11 cellular contexts compared by ENCODE assay signal in the genomic region with DNA sequence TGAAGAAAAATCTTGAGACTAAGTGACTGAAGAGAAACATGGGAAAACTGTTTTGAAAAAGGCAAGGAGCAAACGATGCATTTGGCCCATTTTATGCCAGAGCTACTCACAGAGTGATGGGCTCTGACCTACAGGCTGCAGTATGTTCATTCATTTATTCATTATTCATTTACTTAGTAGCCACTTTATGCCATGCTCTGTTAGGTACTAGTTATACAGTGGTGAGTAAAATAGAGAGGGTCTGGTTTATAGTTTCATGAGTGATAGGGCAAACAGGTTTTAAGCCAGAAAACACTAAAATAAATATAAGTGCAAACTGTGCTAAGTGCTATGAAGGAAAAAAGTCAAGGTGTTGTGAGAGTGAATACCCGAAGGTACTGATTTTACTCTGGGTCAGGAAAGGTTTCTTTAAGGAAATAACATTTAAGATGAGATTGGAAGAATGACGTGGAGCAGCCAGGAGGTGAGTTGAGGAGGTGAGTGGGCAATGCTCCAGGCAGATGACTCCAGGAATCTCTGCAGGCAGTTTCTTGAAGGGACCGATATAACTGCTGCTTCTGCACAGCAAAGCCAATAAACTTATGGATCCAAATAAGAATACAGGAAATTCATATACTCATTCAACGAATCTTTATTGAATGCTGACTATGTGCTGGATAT. TPM values are rescaled to one million over a fixed set of nuclear protein-coding genes. Genes with fewer than 3 reads are reported as not detected.
A peak's percentile ranks its signal among the peaks of the same experiment; 100 is the strongest.
DNase-seq lines count a peak whose midpoint lies in the region; ATAC-seq, FAIRE-seq and TF ChIP-seq lines count a peak whose summit lies in the region.
"Had no signal": no experiment of that assay in that cellular context is flagged by ENCODE, and none has a peak within 500 bp of the region (broad histone marks: within the 10 kb centered on the region; RNA-seq: fewer than 3 reads in every experiment).

No MANE protein-coding gene starts in this region.

- POLR2A ChIA-PET in Caco-2 (lab: Charles Lee): no interaction called here

- no peaks in the 10 kb centered on the region for H3K27me3 Mint-ChIP-seq in Caco-2 (ENCODE audit: insufficient read depth, unreplicated experiment)
- H3K27me3 Mint-ChIP-seq in central memory CD8-positive, alpha-beta T cell: no peaks in the 10 kb centered on the region

- TF ChIP-seq CTCF in Caco-2 (IDR thresholded peaks at IDR 0.05; ENCODE audit: insufficient read depth in 1 of 2, low read depth in 1 of 2, low read length in 1 of 2, severe bottlenecking in 1 of 2, unreplicated experiment in 1 of 2) (no peak), pancreas (IDR thresholded peaks at IDR 0.05) (no peak)

- CTCF ChIA-PET in Caco-2 (lab: Charles Lee): interaction anchor here (1.2 kb wide), 1 partner anchor 49 kb away, joined by 5 read pairs; no protein-coding TSS in a partner anchor

- FAIRE-seq in GM12891 (lab: Jason Lieb, UNC): no peak
- no peak for FAIRE-seq in pancreas (lab: Jason Lieb, UNC)
- FAIRE-seq: astrocyte had no signal

- H3K27me3 ChIP-seq in Caco-2 (replicated peaks; ENCODE audit: control insufficient read depth, insufficient read depth, low read length): no peaks in the 10 kb centered on the region
- no peaks in the 10 kb centered on the region for H3K27me3 ChIP-seq in MG63
- no peaks in the 10 kb centered on the region for H3K27me3 ChIP-seq in pancreas

- peaks cover 28% of the 10 kb centered on the region for H3K4me1 Mint-ChIP-seq in Caco-2 (ENCODE audit: low read depth, unreplicated experiment)
- H3K4me1 Mint-ChIP-seq in central memory CD8-positive, alpha-beta T cell: peaks cover 55% of the 10 kb centered on the region

- H3K9me3 Mint-ChIP-seq in Caco-2 (ENCODE audit: unreplicated experiment): no peaks in the 10 kb centered on the region
- H3K9me3 Mint-ChIP-seq in central memory CD8-positive, alpha-beta T cell: no peaks in the 10 kb centered on the region
- H3K9me3 Mint-ChIP-seq: WTC11 had no signal

- H3K36me3 ChIP-seq in Caco-2 (ENCODE audit: control insufficient read depth, insufficient read depth, low read length) (peaks cover 4% of the 10 kb centered on the region), MG63 (peaks cover 16% of the 10 kb centered on the region), pancreas (no peaks in the 10 kb centered on the region)

- H3K27ac Mint-ChIP-seq in Caco-2 (ENCODE audit: unreplicated experiment): peak overlapping the region; percentile 27
- peak overlapping the region; percentile 7 for H3K27ac Mint-ChIP-seq in central memory CD8-positive, alpha-beta T cell (ENCODE audit: low read depth)
- H3K27ac Mint-ChIP-seq: WTC11 had no signal

- peaks cover 73% of the 10 kb centered on the region for H3K36me3 Mint-ChIP-seq in Caco-2 (ENCODE audit: insufficient read depth, unreplicated experiment)
- H3K36me3 Mint-ChIP-seq in central memory CD8-positive, alpha-beta T cell (ENCODE audit: insufficient read depth): peaks cover 4% of the 10 kb centered on the region
- H3K36me3 Mint-ChIP-seq: WTC11 had no signal

- no peak overlapping the region for H3K27ac ChIP-seq in pancreas

- intact Hi-C loops in Caco-2 (cut with micrococcal nuclease; ENCODE audit: unreplicated experiment): no loop called here
- intact Hi-C loops in pancreas (cut with DNase I): no loop called here

- no peaks in the 10 kb centered on the region for H3K9me3 ChIP-seq in Caco-2
- H3K9me3 ChIP-seq in MG63: no peaks in the 10 kb centered on the region
- no peaks in the 10 kb centered on the region for H3K9me3 ChIP-seq in pancreas

- DNase-seq in Caco-2 (no peak), NCI-H2107 (lab: John Stamatoyannopoulos, UW) (no peak), GM12891 (ENCODE audit: insufficient read length, low spot score) (no peak), MG63 (no peak), pancreas (no peak)
- no peak for DNase-seq in central memory CD8-positive, alpha-beta T cell (ENCODE audit: low spot score in 2 of 2)
- DNase-seq: right cardiac atrium had no signal

- 89 to 94% methylated on average over 5 of the region's 5 CpGs for WGBS in pancreas, 2 donors

- BruUV-seq in Caco-2 (replicated peaks; lab: Mats Ljungman, UMichigan): no TSS peak

- ATAC-seq in GM19438 (IDR thresholded peaks at IDR 0.05; ENCODE audit: low read depth, unreplicated experiment) (peak; percentile 55), HG03354 (IDR thresholded peaks at IDR 0.05; ENCODE audit: poor library complexity, severe bottlenecking, unreplicated experiment) (peak; percentile 67), pancreas (no peak)
- ATAC-seq in central memory CD8-positive, alpha-beta T cell (replicated peaks; ENCODE audit: extremely low read depth, poor library complexity, severe bottlenecking): no peak
- ATAC-seq: right cardiac atrium, WTC11 had no signal

- no peak overlapping the region for H3K4me3 ChIP-seq in Caco-2 (ENCODE audit: low read depth, low read length)
- H3K4me3 ChIP-seq in MG63: no peak overlapping the region
- H3K4me3 ChIP-seq in pancreas: no peak overlapping the region

- no peak overlapping the region for H3K4me3 Mint-ChIP-seq in Caco-2 (ENCODE audit: unreplicated experiment)
- no peak overlapping the region for H3K4me3 Mint-ChIP-seq in central memory CD8-positive, alpha-beta T cell
- H3K4me3 Mint-ChIP-seq: WTC11 had no signal

- no peak for TF ChIP-seq POLR2A in GM12891 (IDR thresholded peaks at IDR 0.05; ENCODE audit: low read depth, low read length)

- H3K4me1 ChIP-seq in Caco-2 (peaks cover 42% of the 10 kb centered on the region), pancreas (no peaks in the 10 kb centered on the region)

TF ChIP-seq in GM12891, 5 proteins besides CTCF, POLR2A, EP300 and RAD21:
- TF ChIP-seq POLR2AphosphoS5 (IDR thresholded peaks at IDR 0.05; ENCODE audit: low read depth, low read length): no peak
- TF ChIP-seq SPI1 (IDR thresholded peaks at IDR 0.05; ENCODE audit: low read depth, low read length): no peak
- no peak for TF ChIP-seq TAF1 (IDR thresholded peaks at IDR 0.05; ENCODE audit: low read depth, low read length)
- no peak for TF ChIP-seq PAX5 (IDR thresholded peaks at IDR 0.05; ENCODE audit: insufficient read depth, low read length, severe bottlenecking)
- no peak for TF ChIP-seq POU2F2 (IDR thresholded peaks at IDR 0.05; ENCODE audit: low read depth, low read length)

RNA-seq across cellular contexts. Expression of gene FAM133B, which starts 56.9 kb away (rescaled TPM):
- total RNA-seq in Caco-2 (2022): 41.9 and 42.5 TPM in 2 replicates
- 17.2 TPM for polyA plus RNA-seq in GM12891 (2012; ENCODE audit: low read depth, missing spikeins)
- 6.6 and 7.7 TPM in 2 replicates for total RNA-seq in MG63 (2014; rRNA removed; shearing (Covaris generic); ENCODE audit: low replicate concordance)
- 10 to 100 TPM in 4 of 6 donors, 1 to 10 TPM in 2; 8.0 to 12.1 (median 10.4) TPM for total RNA-seq in pancreas
- polyA plus RNA-seq in pancreas: 10 to 100 TPM; 16.1 to 21.6 TPM

Comparison
In these comparisons a context has a peak if more than half of its experiments do, and no peak if none do; other contexts are left out.
1. ATAC-seq: peak in GM19438 (single experiment) and HG03354 (single experiment); none in central memory CD8-positive, alpha-beta T cell (single experiment) and pancreas (0 of 4).